In the genomic region with DNA sequence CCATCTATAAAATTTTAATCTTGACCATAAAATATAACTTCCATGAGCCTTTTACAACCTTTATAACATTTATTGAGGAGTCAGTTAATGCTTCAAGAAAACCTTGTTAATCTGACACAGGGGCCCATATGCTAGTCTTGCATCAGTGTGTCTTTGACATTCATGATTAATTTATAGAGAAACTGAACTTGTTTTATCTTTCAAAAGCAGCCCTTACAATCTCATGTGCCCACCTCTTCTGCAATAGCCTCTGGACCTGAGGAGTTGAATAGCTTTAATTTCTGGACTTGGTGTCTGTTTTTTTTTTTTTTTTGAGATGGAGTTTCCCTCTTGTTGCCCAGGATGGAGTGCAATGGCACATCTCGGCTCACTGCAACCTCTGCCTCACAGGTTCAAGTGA, we compare ENCODE assay signal across 7 cellular contexts. TPM values are rescaled to one million over a fixed set of nuclear protein-coding genes. Genes with fewer than 3 reads are reported as not detected.
"Had no signal": no experiment of that assay in that cellular context is flagged by ENCODE, and none has a peak within 500 bp of the region (broad histone marks: within the 10 kb centered on the region; RNA-seq: fewer than 3 reads in every experiment).

No MANE protein-coding gene starts in this region.

- DNase-seq: GM23248, GOT3, H7, KG1 had no signal

- H3K9me3 ChIP-seq: HAP-1 had no signal

- H3K4me3 ChIP-seq: GM23248, HAP-1 had no signal

- H3K4me1 ChIP-seq: HAP-1 had no signal

- H2AFZ ChIP-seq: GM23248 had no signal

- H3K9ac ChIP-seq: GM23248 had no signal

- H3K27ac ChIP-seq: GM23248, HL-60 had no signal

- H3K36me3 ChIP-seq: HAP-1 had no signal

RNA-seq across cellular contexts. Expression of a gene that starts 33.7 kb away (rescaled TPM):
- polyA plus RNA-seq: IgD-negative memory B cell had no signal
